Comparison of ENCODE assay signal across 28 cellular contexts in genomic region chr2:175755656-175756386, GRCh38.
"Had no signal": no experiment of that assay in that cellular context is flagged by ENCODE, and none has a peak within 500 bp of the region (broad histone marks: within the 10 kb centered on the region; RNA-seq: fewer than 3 reads in every experiment).

No MANE protein-coding gene starts in this region.

- H3K36me3 ChIP-seq: esophagus squamous epithelium, heart right ventricle, left lung, neutrophil, pancreas, suprapubic skin, transverse colon, upper lobe of right lung, uterus had no signal

- H3K27ac Mint-ChIP-seq: naive thymus-derived CD4-positive, alpha-beta T cell; nephron; stimulated activated naive CD8-positive, alpha-beta T cell treated with anti-CD3 and anti-CD28 coated beads, Interleukin-15, amount 100 ng/mL, for 72 hours had no signal

- H3K4me2 ChIP-seq: smooth muscle cell had no signal

- H3K4me1 Mint-ChIP-seq: naive thymus-derived CD4-positive, alpha-beta T cell; nephron; stimulated activated naive CD8-positive, alpha-beta T cell treated with anti-CD3 and anti-CD28 coated beads, Interleukin-15, amount 100 ng/mL, for 72 hours had no signal

- H3K4me1 ChIP-seq: esophagus squamous epithelium, heart right ventricle, left lung, pancreas, suprapubic skin, transverse colon, upper lobe of right lung, uterus had no signal

- H3K9me3 ChIP-seq: esophagus squamous epithelium, heart right ventricle, neutrophil, pancreas, suprapubic skin, transverse colon, upper lobe of right lung, uterus had no signal

- H3K27me3 ChIP-seq: esophagus squamous epithelium, heart right ventricle, left lung, neutrophil, pancreas, suprapubic skin, transverse colon, upper lobe of right lung, uterus had no signal

- H3K36me3 Mint-ChIP-seq: naive thymus-derived CD4-positive, alpha-beta T cell had no signal

- ATAC-seq: heart right ventricle; left cardiac atrium; left lung; naive thymus-derived CD4-positive, alpha-beta T cell; pancreas; sciatic nerve; stimulated activated naive CD8-positive, alpha-beta T cell treated with anti-CD3 and anti-CD28 coated beads, Interleukin-15, amount 100 ng/mL, for 72 hours; upper lobe of right lung had no signal

- H3K4me3 ChIP-seq: coronary artery, esophagus squamous epithelium, heart right ventricle, left lung, pancreas, smooth muscle cell, suprapubic skin, transverse colon, upper lobe of right lung, uterus had no signal

- DNase-seq: dermis blood vessel endothelial cell; effector memory CD4-positive, alpha-beta T cell; esophagus squamous epithelium; foreskin melanocyte; glutamatergic neuron; heart right ventricle; hippocampal formation; left cardiac atrium; left lung; mesenchymal stem cell; midbrain; naive thymus-derived CD4-positive, alpha-beta T cell; pancreas; stimulated activated CD4-positive, alpha-beta T cell treated with anti-CD3 and anti-CD28 coated beads, Interleukin-12 subunit alpha, Interleukin-12 subunit beta, amount 100 ng/mL, for 4 hours; stimulated activated CD4-positive, alpha-beta T cell treated with anti-CD3 and anti-CD28 coated beads, Interleukin-1b, Interleukin-23, amount 100 ng/mL, for 48 hours; stimulated activated CD4-positive, alpha-beta T cell treated with anti-CD3 and anti-CD28 coated beads, Interleukin-4, amount 100 ng/mL, for 1 hour; stimulated activated CD8-positive, alpha-beta memory T cell treated with anti-CD3 and anti-CD28 coated beads, Interleukin-4, amount 100 ng/mL, for 48 hours; stimulated activated naive CD4-positive, alpha-beta T cell; stimulated activated naive CD8-positive, alpha-beta T cell treated with anti-CD3 and anti-CD28 coated beads, Interleukin-15, amount 100 ng/mL, for 72 hours; transverse colon; upper lobe of right lung; uterus had no signal

- H3K27ac ChIP-seq: coronary artery, esophagus squamous epithelium, heart right ventricle, left lung, neutrophil, pancreas, suprapubic skin, transverse colon, upper lobe of right lung, uterus had no signal

- H3K4me3 Mint-ChIP-seq: naive thymus-derived CD4-positive, alpha-beta T cell; nephron; stimulated activated naive CD8-positive, alpha-beta T cell treated with anti-CD3 and anti-CD28 coated beads, Interleukin-15, amount 100 ng/mL, for 72 hours had no signal
